1 cellular context compared by ENCODE assay signal in genomic region chr2:70127920-70128444, GRCh38.
TF ChIP-seq lines count a peak whose summit lies in the region.

No MANE protein-coding gene starts in this region.

TF ChIP-seq in WTC11, 78 proteins besides CTCF, POLR2A, EP300 and RAD21 (continued from another document):
- no peak for TF ChIP-seq FOXP4 (CRISPR knock-in tag; IDR thresholded peaks at IDR 0.05)
- no peak for TF ChIP-seq ERG (CRISPR knock-in tag; IDR thresholded peaks at IDR 0.05)
